Comparison of ENCODE assay signal across 39 cellular contexts in genomic region chr7:153012203-153012602, GRCh38.
"Had no signal": no experiment of that assay in that cellular context is flagged by ENCODE, and none has a peak within 500 bp of the region (broad histone marks: within the 10 kb centered on the region; RNA-seq: fewer than 3 reads in every experiment).

No MANE protein-coding gene starts in this region.

- ATAC-seq: activated naive CD4-positive, alpha-beta T cell treated with anti-CD3 and anti-CD28 coated beads, Interleukin-2, amount 50 U/mL, for 72 hours; activated naive CD8-positive, alpha-beta T cell treated with anti-CD3 and anti-CD28 coated beads, Interleukin-2, amount 50 U/mL, for 24 hours; activated T-cell treated with anti-CD3 and anti-CD28 coated beads, Interleukin-2, amount 50 U/mL, for 4 hours; activated T-cell treated with anti-CD3 and anti-CD28 coated beads, Interleukin-2, amount 50 U/mL, for 72 hours; activated T-helper 17 cell treated with anti-CD3 and anti-CD28 coated beads, Interleukin-2, amount 50 U/mL, for 72 hours; body of pancreas had no signal

- H3K27ac ChIP-seq: adrenal gland, ascending aorta, body of pancreas, brain microvascular endothelial cell, breast epithelium, cardiac muscle cell had no signal

- H3K4me1 Mint-ChIP-seq: activated naive CD4-positive, alpha-beta T cell treated with anti-CD3 and anti-CD28 coated beads, Interleukin-2, amount 10 ng/mL, durations not matched to agents 7 days and 5 days; activated naive CD4-positive, alpha-beta T cell treated with anti-CD3 and anti-CD28 coated beads, Interleukin-2, amount 50 U/mL, for 24 hours; activated naive CD8-positive, alpha-beta T cell treated with anti-CD3 and anti-CD28 coated beads for 36 hours; activated naive CD8-positive, alpha-beta T cell treated with anti-CD3 and anti-CD28 coated beads, Interleukin-2, amount 10 ng/mL, durations not matched to agents 7 days and 5 days; activated naive CD8-positive, alpha-beta T cell treated with anti-CD3 and anti-CD28 coated beads, Interleukin-2, amount 50 U/mL, for 24 hours; activated T-helper 17 cell treated with anti-CD3 and anti-CD28 coated beads, Interleukin-2, amount 50 U/mL, for 72 hours; central memory CD8-positive, alpha-beta T cell had no signal

- H3K4me3 Mint-ChIP-seq: activated naive CD4-positive, alpha-beta T cell treated with anti-CD3 and anti-CD28 coated beads for 36 hours; activated naive CD4-positive, alpha-beta T cell treated with anti-CD3 and anti-CD28 coated beads, Interleukin-2, amount 10 ng/mL, durations not matched to agents 7 days and 5 days; activated naive CD4-positive, alpha-beta T cell treated with anti-CD3 and anti-CD28 coated beads, Interleukin-2, amount 50 U/mL, for 24 hours; activated naive CD8-positive, alpha-beta T cell; activated naive CD8-positive, alpha-beta T cell treated with anti-CD3 and anti-CD28 coated beads for 36 hours; activated naive CD8-positive, alpha-beta T cell treated with anti-CD3 and anti-CD28 coated beads, Interleukin-2, amount 10 ng/mL, durations not matched to agents 7 days and 5 days; activated naive CD8-positive, alpha-beta T cell treated with anti-CD3 and anti-CD28 coated beads, Interleukin-2, amount 50 U/mL, for 24 hours; activated T-cell treated with anti-CD3 and anti-CD28 coated beads, Interleukin-2, amount 50 U/mL, for 24 hours; activated T-cell treated with anti-CD3 and anti-CD28 coated beads, Interleukin-2, amount 50 U/mL, for 4 hours; activated T-cell treated with anti-CD3 and anti-CD28 coated beads, Interleukin-2, amount 50 U/mL, for 72 hours; activated T-helper 1 cell treated with anti-CD3 and anti-CD28 coated beads, Interleukin-12 subunit alpha, Interleukin-12 subunit beta, Interleukin-2, Interleukin-4 antibody, amounts not matched to agents 30 ng/mL and 10 ng/mL and 1 ng/mL, durations not matched to agents 14 hours and 24 hours and 36 hours; activated T-helper 17 cell treated with anti-CD3 and anti-CD28 coated beads, Interleukin-2, amount 50 U/mL, for 72 hours; brain; central memory CD8-positive, alpha-beta T cell had no signal

- H3K4me3 ChIP-seq: adrenal gland, ascending aorta, body of pancreas, breast epithelium, cardiac muscle cell had no signal

- H3K36me3 Mint-ChIP-seq: activated naive CD4-positive, alpha-beta T cell treated with anti-CD3 and anti-CD28 coated beads, Interleukin-2, amount 10 ng/mL, durations not matched to agents 7 days and 5 days; activated naive CD4-positive, alpha-beta T cell treated with anti-CD3 and anti-CD28 coated beads, Interleukin-2, amount 50 U/mL, for 24 hours; activated naive CD4-positive, alpha-beta T cell treated with anti-CD3 and anti-CD28 coated beads, Interleukin-2, amount 50 U/mL, for 72 hours; activated naive CD8-positive, alpha-beta T cell; activated naive CD8-positive, alpha-beta T cell treated with anti-CD3 and anti-CD28 coated beads for 36 hours; activated naive CD8-positive, alpha-beta T cell treated with anti-CD3 and anti-CD28 coated beads, Interleukin-2, amount 10 ng/mL, durations not matched to agents 7 days and 5 days; brain had no signal

- H3K4me1 ChIP-seq: adrenal gland, ascending aorta, body of pancreas, breast epithelium had no signal

- FAIRE-seq: astrocyte, colon had no signal

- H3K27ac Mint-ChIP-seq: activated naive CD4-positive, alpha-beta T cell treated with anti-CD3 and anti-CD28 coated beads for 36 hours; activated naive CD4-positive, alpha-beta T cell treated with anti-CD3 and anti-CD28 coated beads, Interleukin-2, amount 10 ng/mL, durations not matched to agents 7 days and 5 days; activated naive CD4-positive, alpha-beta T cell treated with anti-CD3 and anti-CD28 coated beads, Interleukin-2, amount 50 U/mL, for 24 hours; activated naive CD4-positive, alpha-beta T cell treated with anti-CD3 and anti-CD28 coated beads, Interleukin-2, amount 50 U/mL, for 72 hours; activated naive CD8-positive, alpha-beta T cell; activated naive CD8-positive, alpha-beta T cell treated with anti-CD3 and anti-CD28 coated beads for 36 hours; activated naive CD8-positive, alpha-beta T cell treated with anti-CD3 and anti-CD28 coated beads, Interleukin-2, amount 10 ng/mL, durations not matched to agents 7 days and 5 days; activated naive CD8-positive, alpha-beta T cell treated with anti-CD3 and anti-CD28 coated beads, Interleukin-2, amount 50 U/mL, for 24 hours; activated T-cell treated with anti-CD3 and anti-CD28 coated beads, Interleukin-2, amount 50 U/mL, for 24 hours; activated T-cell treated with anti-CD3 and anti-CD28 coated beads, Interleukin-2, amount 50 U/mL, for 72 hours; activated T-helper 1 cell treated with anti-CD3 and anti-CD28 coated beads, Interleukin-12 subunit alpha, Interleukin-12 subunit beta, Interleukin-2, Interleukin-4 antibody, amounts not matched to agents 30 ng/mL and 10 ng/mL and 1 ng/mL, durations not matched to agents 14 hours and 24 hours and 36 hours; activated T-helper 17 cell treated with anti-CD3 and anti-CD28 coated beads, Interleukin-2, amount 50 U/mL, for 72 hours; activated T-helper 2 cell treated with anti-CD3 and anti-CD28 coated beads, Interferon-gamma antibody, Interleukin-2, Interleukin-4, amounts not matched to agents 10 μg/mL and 5 μg/mL and 100 μg/mL, durations not matched to agents 14 hours and 24 hours and 36 hours; brain had no signal

- H3K9me3 Mint-ChIP-seq: activated naive CD4-positive, alpha-beta T cell treated with anti-CD3 and anti-CD28 coated beads for 36 hours; activated naive CD4-positive, alpha-beta T cell treated with anti-CD3 and anti-CD28 coated beads, Interleukin-2, amount 10 ng/mL, durations not matched to agents 7 days and 5 days; activated naive CD4-positive, alpha-beta T cell treated with anti-CD3 and anti-CD28 coated beads, Interleukin-2, amount 50 U/mL, for 24 hours; activated naive CD4-positive, alpha-beta T cell treated with anti-CD3 and anti-CD28 coated beads, Interleukin-2, amount 50 U/mL, for 72 hours; activated naive CD8-positive, alpha-beta T cell treated with anti-CD3 and anti-CD28 coated beads for 36 hours; activated naive CD8-positive, alpha-beta T cell treated with anti-CD3 and anti-CD28 coated beads, Interleukin-2, amount 10 ng/mL, durations not matched to agents 7 days and 5 days; activated naive CD8-positive, alpha-beta T cell treated with anti-CD3 and anti-CD28 coated beads, Interleukin-2, amount 50 U/mL, for 24 hours; activated T-cell treated with anti-CD3 and anti-CD28 coated beads, Interleukin-2, amount 50 U/mL, for 24 hours; activated T-cell treated with anti-CD3 and anti-CD28 coated beads, Interleukin-2, amount 50 U/mL, for 4 hours; activated T-cell treated with anti-CD3 and anti-CD28 coated beads, Interleukin-2, amount 50 U/mL, for 72 hours; activated T-helper 17 cell treated with anti-CD3 and anti-CD28 coated beads, Interleukin-2, amount 50 U/mL, for 72 hours; central memory CD8-positive, alpha-beta T cell had no signal

- H3K36me3 ChIP-seq: adrenal gland, ascending aorta, brain microvascular endothelial cell, breast epithelium, cardiac muscle cell had no signal

- H3K27me3 ChIP-seq: adrenal gland, ascending aorta, body of pancreas, brain microvascular endothelial cell, breast epithelium, cardiac muscle cell had no signal

- H3K9me3 ChIP-seq: adrenal gland, ascending aorta, body of pancreas, breast epithelium had no signal

- H3K27me3 Mint-ChIP-seq: activated naive CD4-positive, alpha-beta T cell treated with anti-CD3 and anti-CD28 coated beads, Interleukin-2, amount 10 ng/mL, durations not matched to agents 7 days and 5 days; activated naive CD4-positive, alpha-beta T cell treated with anti-CD3 and anti-CD28 coated beads, Interleukin-2, amount 50 U/mL, for 24 hours; activated naive CD8-positive, alpha-beta T cell; activated naive CD8-positive, alpha-beta T cell treated with anti-CD3 and anti-CD28 coated beads for 36 hours; activated naive CD8-positive, alpha-beta T cell treated with anti-CD3 and anti-CD28 coated beads, Interleukin-2, amount 10 ng/mL, durations not matched to agents 7 days and 5 days; activated naive CD8-positive, alpha-beta T cell treated with anti-CD3 and anti-CD28 coated beads, Interleukin-2, amount 50 U/mL, for 24 hours; activated T-cell treated with anti-CD3 and anti-CD28 coated beads, Interleukin-2, amount 50 U/mL, for 24 hours; activated T-helper 17 cell treated with anti-CD3 and anti-CD28 coated beads, Interleukin-2, amount 50 U/mL, for 72 hours; central memory CD8-positive, alpha-beta T cell had no signal

- DNase-seq: activated effector memory CD4-positive, alpha-beta T cell treated with anti-CD3 and anti-CD28 coated beads, Interleukin-2, amount 50 U/mL, for 16 hours; activated effector memory CD4-positive, alpha-beta T cell treated with Interleukin-2 at 50 U/mL for 16 hours; activated gamma-delta T cell; activated gamma-delta T cell treated with Interleukin-2 at 50 U/mL for 16 hours; activated naive CD4-positive, alpha-beta T cell; activated naive CD4-positive, alpha-beta T cell treated with anti-CD3 and anti-CD28 coated beads for 36 hours; activated naive CD4-positive, alpha-beta T cell treated with anti-CD3 and anti-CD28 coated beads, Interleukin-2, amount 10 ng/mL, durations not matched to agents 7 days and 5 days; activated naive CD4-positive, alpha-beta T cell treated with anti-CD3 and anti-CD28 coated beads, Interleukin-2, amount 50 U/mL, for 16 hours; activated naive CD4-positive, alpha-beta T cell treated with Interleukin-2 at 50 U/mL for 16 hours; activated naive CD8-positive, alpha-beta T cell treated with anti-CD3 and anti-CD28 coated beads for 36 hours; activated naive CD8-positive, alpha-beta T cell treated with anti-CD3 and anti-CD28 coated beads, Interleukin-2, amount 10 ng/mL, durations not matched to agents 7 days and 5 days; activated naive CD8-positive, alpha-beta T cell treated with anti-CD3 and anti-CD28 coated beads, Interleukin-2, amount 50 U/mL, for 24 hours; activated T-cell treated with anti-CD3 and anti-CD28 coated beads, Interleukin-2, amount 50 U/mL, for 24 hours; activated T-cell treated with anti-CD3 and anti-CD28 coated beads, Interleukin-2, amount 50 U/mL, for 4 hours; activated T-cell treated with anti-CD3 and anti-CD28 coated beads, Interleukin-2, amount 50 U/mL, for 48 hours; activated T-cell treated with anti-CD3 and anti-CD28 coated beads, Interleukin-2, amount 50 U/mL, for 72 hours; adrenal gland; amniotic stem cell; amygdala; anterior cingulate cortex; aorta; body of pancreas; brain microvascular endothelial cell; caudate nucleus; central memory CD4-positive, alpha-beta T cell; cerebellar nuclear complex had no signal
